Comparison of ENCODE assay signal across 6 cellular contexts in the genomic region with DNA sequence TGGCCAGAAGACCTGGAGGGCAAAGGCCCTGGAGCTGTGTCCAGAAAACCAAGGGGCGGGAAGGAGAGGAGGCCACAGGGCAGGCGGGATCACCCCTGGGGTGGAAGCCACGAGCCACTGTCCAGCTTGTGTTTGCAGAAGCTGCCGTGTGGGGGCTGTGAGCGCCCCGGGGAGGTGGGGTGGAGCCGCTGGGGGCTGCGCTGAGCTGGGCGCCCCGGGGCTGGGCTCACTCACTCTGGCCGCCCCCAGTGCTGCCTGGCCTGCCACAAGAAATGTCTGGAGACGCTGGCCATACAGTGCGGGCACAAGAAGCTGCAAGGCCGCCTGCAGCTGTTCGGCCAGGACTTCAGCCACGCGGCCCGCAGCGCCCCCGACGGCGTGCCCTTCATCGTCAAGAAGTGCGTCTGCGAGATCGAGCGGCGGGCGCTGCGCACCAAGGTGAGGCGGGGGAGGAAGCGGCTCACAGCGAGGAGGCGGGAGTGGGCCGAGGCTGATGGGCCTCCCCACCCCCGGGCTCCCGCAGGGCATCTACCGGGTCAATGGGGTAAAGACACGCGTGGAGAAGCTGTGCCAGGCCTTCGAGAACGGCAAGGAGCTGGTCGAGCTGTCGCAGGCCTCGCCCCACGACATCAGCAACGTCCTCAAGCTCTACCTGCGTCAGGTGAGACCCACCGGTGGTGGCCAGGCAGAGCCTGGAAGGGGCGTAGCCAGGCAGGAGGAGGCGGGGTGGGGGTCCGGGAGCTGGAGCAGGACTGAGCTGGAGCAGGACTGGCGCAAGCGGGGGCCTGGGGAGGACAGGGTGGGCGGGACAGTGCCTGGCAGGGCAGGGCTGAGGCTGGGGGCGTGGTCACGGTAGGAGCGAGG. TPM values are rescaled to one million over a fixed set of nuclear protein-coding genes. Genes with fewer than 3 reads are reported as not detected.
DNase-seq lines count a peak whose midpoint lies in the region; ATAC-seq, FAIRE-seq and TF ChIP-seq lines count a peak whose summit lies in the region.

No MANE protein-coding gene starts in this region.

- TF ChIP-seq CTCF in CD8-positive, alpha-beta T cell (IDR thresholded peaks at IDR 0.05) = no peak
- TF ChIP-seq CTCF in Peyer's patch (IDR thresholded peaks at IDR 0.05) (no peak), liver (IDR thresholded peaks at IDR 0.05; ENCODE audit: low read depth, low read length, missing input control) (no peak)

- DNase-seq in CD8-positive, alpha-beta T cell = peak in 1 of 7 experiments; percentile 26
- no peak for DNase-seq in Peyer's patch
- no peak for DNase-seq in epidermal melanocyte (ENCODE audit: insufficient read length, low spot score)
- no peak for DNase-seq in urothelium cell line (ENCODE audit: low spot score)

- H3K27me3 ChIP-seq in CD8-positive, alpha-beta T cell (ENCODE audit: insufficient read depth, low read length) = no peaks in the 10 kb centered on the region
- H3K27me3 ChIP-seq in Peyer's patch = no peaks in the 10 kb centered on the region
- H3K27me3 ChIP-seq in liver (ENCODE audit: control insufficient read depth in 4 of 4, insufficient read depth in 4 of 4, low read length in 3 of 4) = no peaks in the 10 kb centered on the region

- 42% methylated on average over 58 of the region's 58 CpGs for WGBS in liver

- peaks cover 76% of the 10 kb centered on the region for H3K36me3 Mint-ChIP-seq in CD8-positive, alpha-beta T cell

- H3K27ac Mint-ChIP-seq in CD8-positive, alpha-beta T cell = peak overlapping the region; percentile 82

- H3K27me3 Mint-ChIP-seq in CD8-positive, alpha-beta T cell (ENCODE audit: low read depth) = no peaks in the 10 kb centered on the region

- no peaks in the 10 kb centered on the region for H3K9me3 ChIP-seq in CD8-positive, alpha-beta T cell (ENCODE audit: low read length)
- no peaks in the 10 kb centered on the region for H3K9me3 ChIP-seq in Peyer's patch
- H3K9me3 ChIP-seq in liver (ENCODE audit: control insufficient read depth in 4 of 4, low read length in 3 of 4) = no peaks in the 10 kb centered on the region

- ATAC-seq in CD8-positive, alpha-beta T cell = no peak
- ATAC-seq in GM18907 (IDR thresholded peaks at IDR 0.05; ENCODE audit: unreplicated experiment) = no peak

- no peak for TF ChIP-seq RAD21 in liver (IDR thresholded peaks at IDR 0.05)

- POLR2A ChIA-PET in CD8-positive, alpha-beta T cell (lab: Charles Lee) = interaction anchor here (0.7 to 28.4 kb wide), 9 partner anchors 1 to 187 kb away, joined by 3 to 1023 read pairs (median 9); a partner anchor contains a TSS

- intact Hi-C loops in CD8-positive, alpha-beta T cell (cut with DNase I, micrococcal nuclease) = loop anchor here in 1 of 2 experiments (2.0 to 10.0 kb wide), 2 partner anchors 13 to 157 kb away; a partner anchor contains a TSS

- CTCF ChIA-PET in CD8-positive, alpha-beta T cell (lab: Charles Lee) = interaction anchor here (1.1 to 16.2 kb wide), 10 partner anchors 7 to 163 kb away, joined by 3 to 148 read pairs (median 6); a partner anchor contains a TSS

- H3K9me3 Mint-ChIP-seq in CD8-positive, alpha-beta T cell = no peaks in the 10 kb centered on the region

- no peak overlapping the region for H3K4me3 ChIP-seq in CD8-positive, alpha-beta T cell (ENCODE audit: low read depth, low read length)
- peak overlapping the region in 2 of 4 donors; percentile 33 to 35 for H3K4me3 ChIP-seq in Peyer's patch
- no peak overlapping the region for H3K4me3 ChIP-seq in liver (ENCODE audit: low read depth in 1 of 3, low read length in 3 of 3)

- no peak overlapping the region for H3K9ac ChIP-seq in liver (ENCODE audit: low read depth in 1 of 2, low read length in 2 of 2)

- peaks cover 80% of the 10 kb centered on the region for H3K4me1 ChIP-seq in CD8-positive, alpha-beta T cell (ENCODE audit: insufficient read depth, low read length)
- H3K4me1 ChIP-seq in Peyer's patch (peaks cover 0 to 57% (median 24%) of the 10 kb centered on the region in 4 donors), liver (ENCODE audit: control insufficient read depth in 4 of 4, insufficient read depth in 4 of 4, low read length in 3 of 4) (peaks cover 7 to 27% (median 12%) of the 10 kb centered on the region in 4 donors)

- H3K36me3 ChIP-seq in CD8-positive, alpha-beta T cell (ENCODE audit: insufficient read depth, low read length) = peaks cover 72% of the 10 kb centered on the region
- H3K36me3 ChIP-seq in Peyer's patch = peaks cover 0 to 31% (median 0%) of the 10 kb centered on the region in 3 donors
- peaks cover 0 to 5% (median 3%) of the 10 kb centered on the region in 4 donors for H3K36me3 ChIP-seq in liver (ENCODE audit: control insufficient read depth in 4 of 4, insufficient read depth in 3 of 4, low read depth in 1 of 4, low read length in 3 of 4)

- H3K4me1 Mint-ChIP-seq in CD8-positive, alpha-beta T cell (ENCODE audit: low read depth) = peaks cover 43% of the 10 kb centered on the region

- no peak for FAIRE-seq in urothelium cell line (lab: Jason Lieb, UNC)

- TF ChIP-seq POLR2A in Peyer's patch (IDR thresholded peaks at IDR 0.05) = no peak

- H3K27ac ChIP-seq in CD8-positive, alpha-beta T cell (ENCODE audit: low read depth, low read length) = no peak overlapping the region
- peak overlapping the region; percentile 55 to 87 (median 61) for H3K27ac ChIP-seq in Peyer's patch
- H3K27ac ChIP-seq in liver (ENCODE audit: low read depth in 1 of 2, low read length in 2 of 2) = no peak overlapping the region

- peak overlapping the region; percentile 55 for H3K4me3 Mint-ChIP-seq in CD8-positive, alpha-beta T cell

TF ChIP-seq in liver, 16 proteins besides CTCF, POLR2A, EP300 and RAD21:
- TF ChIP-seq HNF4A (conservative IDR thresholded peaks at IDR 0.05) (peak; percentile 25 to 32), GABPA (IDR thresholded peaks at IDR 0.05 in 1 of 2, conservative IDR thresholded peaks at IDR 0.05 in 1 of 2) (no peak), FOXA1 (IDR thresholded peaks at IDR 0.05) (no peak)
- TF ChIP-seq, protein P1, sequence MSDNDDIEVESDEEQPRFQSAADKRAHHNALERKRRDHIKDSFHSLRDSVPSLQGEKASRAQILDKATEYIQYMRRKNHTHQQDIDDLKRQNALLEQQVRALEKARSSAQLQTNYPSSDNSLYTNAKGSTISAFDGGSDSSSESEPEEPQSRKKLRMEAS (IDR thresholded peaks at IDR 0.05) = no peak

RNA-seq across cellular contexts. Expression of a gene that starts 13.6 kb away (rescaled TPM):
- total RNA-seq in CD8-positive, alpha-beta T cell = 10 to 100 TPM; 75.3 to 76.2 TPM
- total RNA-seq in Peyer's patch = 100 to 1,000 TPM in 2 of 4 donors, 10 to 100 TPM in 2; 74.3 to 107 (median 96.9) TPM
- 100 to 1,000 TPM in 1 of 2 donors, 10 to 100 TPM in 1; 51.8 to 168 TPM for total RNA-seq in liver
- 100 to 1,000 TPM; 175 to 211 TPM for polyA plus RNA-seq in liver

RNA-seq across cellular contexts. Expression of a gene that starts 14.6 kb away (rescaled TPM):
- total RNA-seq in CD8-positive, alpha-beta T cell = 100 to 1,000 TPM; 901 to 938 TPM
- total RNA-seq in Peyer's patch (100 to 1,000 TPM in 2 of 4 donors, 10 to 100 TPM in 2; 82.6 to 187 (median 118) TPM), liver (10 to 100 TPM; 13.6 to 27.5 TPM)
- polyA plus RNA-seq in liver = 1 to 10 TPM; 3.3 to 5.8 TPM

RNA-seq across cellular contexts. Expression of a gene that starts 22.3 kb away (rescaled TPM):
- 100 to 1,000 TPM; 172 to 174 TPM for total RNA-seq in CD8-positive, alpha-beta T cell
- total RNA-seq in Peyer's patch = 100 to 1,000 TPM; 258 to 493 (median 326) TPM
- 100 to 1,000 TPM; 122 to 149 TPM for total RNA-seq in liver
- polyA plus RNA-seq in liver = 100 to 1,000 TPM; 447 to 558 TPM

RNA-seq across cellular contexts. Expression of a gene that starts 41.6 kb away (rescaled TPM):
- total RNA-seq in CD8-positive, alpha-beta T cell = 10 to 100 TPM; 93.3 to 98.0 TPM
- total RNA-seq in Peyer's patch = 100 to 1,000 TPM in 1 of 4 donors, 10 to 100 TPM in 3; 30.1 to 162 (median 72.1) TPM
- 10 to 100 TPM in 1 of 2 donors, 1 to 10 TPM in 1; 5.3 to 60.9 TPM for total RNA-seq in liver
- 1 to 10 TPM; 3.0 to 4.4 TPM for polyA plus RNA-seq in liver

RNA-seq across cellular contexts. Expression of a gene that starts 55.1 kb away (rescaled TPM):
- total RNA-seq in CD8-positive, alpha-beta T cell = 100 to 1,000 TPM; 382 to 392 TPM
- total RNA-seq in Peyer's patch = 10 to 100 TPM; 20.6 to 47.0 (median 22.6) TPM
- 10 to 100 TPM; 31.0 to 38.4 TPM for total RNA-seq in liver
- 10 to 100 TPM; 10.1 to 22.6 TPM for polyA plus RNA-seq in liver

Comparison
In these comparisons a context has a peak if more than half of its experiments do, and no peak if none do; other contexts are left out.
1. H3K27ac ChIP-seq: peak in Peyer's patch (4 of 4); none in CD8-positive, alpha-beta T cell (single experiment) and liver (0 of 2).
2. RNA of a gene that starts 14.6 kb away (total RNA-seq): 901 to 938 TPM in CD8-positive, alpha-beta T cell; 82.6 to 187 TPM in Peyer's patch and 13.6 to 27.5 TPM in liver; every median in the first group is over 4 times any median in the second.